ENCODE assay signal across 29 cellular contexts in genomic region chr3:45781271-45781670, GRCh38. TPM values are rescaled to one million over a fixed set of nuclear protein-coding genes. Genes with fewer than 3 reads are reported as not detected.
"Had no signal": no experiment of that assay in that cellular context is flagged by ENCODE, and none has a peak within 500 bp of the region (broad histone marks: within the 10 kb centered on the region; RNA-seq: fewer than 3 reads in every experiment).

No MANE protein-coding gene starts in this region.

- DNase-seq: activated B cell treated with CpG ODN at 0.5 μM for 24 hours; activated CD4-positive, alpha-beta T cell treated with anti-CD3 and anti-CD28 coated beads for 1 hour; activated CD4-positive, alpha-beta T cell treated with anti-CD3 and anti-CD28 coated beads, Interleukin-2, amount 10 ng/mL, durations not matched to agents 24 days and 14 days; activated CD4-positive, alpha-beta T cell treated with anti-CD3 and anti-CD28 coated beads, Interleukin-2, amount 50 U/mL, for 48 hours; activated T-cell treated with anti-CD3 and anti-CD28 coated beads, Interleukin-2, amount 50 U/mL, for 72 hours; amygdala; Karpas-422; MM.1S; NCI-H1105; NCI-H1436; NCI-H1694 treated with DMSO at 0.1 percent for 48 hours; NCI-H2029 treated with DMSO at 0.1 percent for 48 hours; NCI-H345; NCI-H510A treated with DMSO at 0.1 percent for 48 hours; NCI-H69; NK-92 treated with Interleukin-12 subunit alpha and Interleukin-12 subunit beta, amount 100 ng/mL, for 24 hours; OCI-M1; RPMI8226; T-cell; T-helper 2 cell; T1000 had no signal

- ATAC-seq: activated naive CD4-positive, alpha-beta T cell treated with anti-CD3 and anti-CD28 coated beads, Interleukin-2, amount 50 U/mL, for 72 hours; activated T-cell treated with anti-CD3 and anti-CD28 coated beads, Interleukin-2, amount 50 U/mL, for 72 hours; K562; Panc1; Right ventricle myocardium inferior; T-cell had no signal

- H3K36me3 Mint-ChIP-seq: activated naive CD4-positive, alpha-beta T cell treated with anti-CD3 and anti-CD28 coated beads, Interleukin-2, amount 50 U/mL, for 72 hours; brain; T-cell had no signal

- H3K4me3 ChIP-seq: K562, SK-N-MC had no signal

- H3K4me3 Mint-ChIP-seq: activated B cell treated with CpG ODN at 0.5 μM for 24 hours; activated CD4-positive, alpha-beta T cell treated with anti-CD3 and anti-CD28 coated beads, Interleukin-2, amount 10 ng/mL, durations not matched to agents 24 days and 14 days; activated T-cell treated with anti-CD3 and anti-CD28 coated beads, Interleukin-2, amount 50 U/mL, for 72 hours; brain; central memory CD8-positive, alpha-beta T cell; T-cell had no signal

- H3K9me3 Mint-ChIP-seq: activated CD4-positive, alpha-beta T cell treated with anti-CD3 and anti-CD28 coated beads, Interleukin-2, amount 10 ng/mL, durations not matched to agents 24 days and 14 days; activated naive CD4-positive, alpha-beta T cell treated with anti-CD3 and anti-CD28 coated beads, Interleukin-2, amount 50 U/mL, for 72 hours; activated T-cell treated with anti-CD3 and anti-CD28 coated beads, Interleukin-2, amount 50 U/mL, for 72 hours; central memory CD8-positive, alpha-beta T cell had no signal

- H3K27ac Mint-ChIP-seq: activated B cell treated with CpG ODN at 0.5 μM for 24 hours; activated CD4-positive, alpha-beta T cell treated with anti-CD3 and anti-CD28 coated beads, Interleukin-2, amount 10 ng/mL, durations not matched to agents 24 days and 14 days; activated naive CD4-positive, alpha-beta T cell treated with anti-CD3 and anti-CD28 coated beads, Interleukin-2, amount 50 U/mL, for 72 hours; activated T-cell treated with anti-CD3 and anti-CD28 coated beads, Interleukin-2, amount 50 U/mL, for 72 hours; T-cell had no signal

- H3K4me1 Mint-ChIP-seq: activated B cell treated with CpG ODN at 0.5 μM for 24 hours; activated CD4-positive, alpha-beta T cell treated with anti-CD3 and anti-CD28 coated beads, Interleukin-2, amount 10 ng/mL, durations not matched to agents 24 days and 14 days; brain; central memory CD8-positive, alpha-beta T cell; T-cell had no signal

- H3K27ac ChIP-seq: SK-N-MC had no signal

- H3K27me3 Mint-ChIP-seq: activated B cell treated with CpG ODN at 0.5 μM for 24 hours, T-cell had no signal

RNA-seq across cellular contexts. Expression of gene SLC6A20, which starts 15.1 kb away (rescaled TPM):
- total RNA-seq: activated B cell treated with CpG ODN at 0.5 μM for 24 hours; activated CD4-positive, alpha-beta T cell treated with anti-CD3 and anti-CD28 coated beads, Interleukin-2, amount 10 ng/mL, durations not matched to agents 24 days and 14 days; activated naive CD4-positive, alpha-beta T cell treated with anti-CD3 and anti-CD28 coated beads, Interleukin-2, amount 50 U/mL, for 72 hours; activated T-cell treated with anti-CD3 and anti-CD28 coated beads, Interleukin-2, amount 50 U/mL, for 72 hours; astrocyte; K562; Right ventricle myocardium inferior had no signal
- polyA plus RNA-seq: K562 had no signal
